Comparison of ENCODE assay signal across 27 cellular contexts in the genomic region with DNA sequence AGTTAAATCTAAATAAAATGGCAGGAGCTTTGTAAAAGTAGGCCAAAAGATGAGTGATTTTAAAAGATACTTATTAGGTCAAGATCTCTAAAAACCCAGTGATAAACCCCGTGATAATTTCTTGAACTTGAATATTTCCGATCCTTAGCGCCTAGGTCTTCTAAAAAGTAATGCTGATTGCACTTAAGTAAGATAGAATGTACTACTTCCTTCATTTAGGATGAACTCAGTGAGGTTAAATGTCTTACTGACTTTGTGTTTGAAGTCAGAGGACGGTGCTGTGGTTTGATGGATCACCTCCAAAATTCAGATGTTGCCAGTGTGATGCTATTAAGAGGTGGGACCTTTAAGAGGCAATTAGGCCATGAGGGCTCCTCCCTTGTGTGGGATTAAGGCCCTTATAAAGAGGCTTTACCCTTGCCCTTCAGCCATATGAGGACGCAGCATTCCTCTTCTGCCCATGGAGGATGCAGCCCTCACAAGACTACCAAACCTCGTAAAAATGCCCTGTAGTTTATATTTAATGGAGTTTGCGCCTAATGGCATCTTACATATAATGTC.
"Had no signal": no experiment of that assay in that cellular context is flagged by ENCODE, and none has a peak within 500 bp of the region (broad histone marks: within the 10 kb centered on the region; RNA-seq: fewer than 3 reads in every experiment).

No MANE protein-coding gene starts in this region.

- H3K36me3 ChIP-seq: neural progenitor cell, right lobe of liver, suprapubic skin, vagina had no signal

- H3K27ac ChIP-seq: body of pancreas, left ventricle myocardium inferior, neural progenitor cell, right lobe of liver, skin epidermis, suprapubic skin, vagina had no signal

- H3K27ac Mint-ChIP-seq: activated CD4-positive, alpha-beta T cell treated with anti-CD3 and anti-CD28 coated beads, Interleukin-2, amount 10 ng/mL, durations not matched to agents 24 days and 14 days; activated CD8-positive, alpha-beta memory T cell treated with anti-CD3 and anti-CD28 coated beads, Interleukin-2, amount 10 ng/mL, durations not matched to agents 7 days and 5 days; activated CD8-positive, alpha-beta T cell treated with anti-CD3 and anti-CD28 coated beads for 36 hours; activated naive CD8-positive, alpha-beta T cell treated with anti-CD3 and anti-CD28 coated beads, Interleukin-2, amount 50 U/mL, for 24 hours; activated T-helper 1 cell treated with anti-CD3 and anti-CD28 coated beads, Interleukin-12 subunit alpha, Interleukin-12 subunit beta, Interleukin-2, Interleukin-4 antibody, amounts not matched to agents 30 ng/mL and 10 ng/mL and 1 ng/mL, durations not matched to agents 14 hours and 24 hours and 36 hours; mesothelial cell of epicardium; naive thymus-derived CD8-positive, alpha-beta T cell; neural progenitor cell; stimulated activated effector memory CD8-positive, alpha-beta T cell treated with anti-CD3 and anti-CD28 coated beads, Interleukin-12 subunit alpha, Interleukin-12 subunit beta, amount 100 ng/mL, for 72 hours; stimulated activated naive CD8-positive, alpha-beta T cell treated with anti-CD3 and anti-CD28 coated beads, Interleukin-15, amount 100 ng/mL, for 72 hours; type B pancreatic cell had no signal

- H3K9me3 ChIP-seq: body of pancreas, left ventricle myocardium inferior, right lobe of liver, suprapubic skin, vagina had no signal

- H3K36me3 Mint-ChIP-seq: activated CD8-positive, alpha-beta memory T cell treated with anti-CD3 and anti-CD28 coated beads, Interleukin-2, amount 10 ng/mL, durations not matched to agents 7 days and 5 days; naive thymus-derived CD8-positive, alpha-beta T cell; stimulated activated effector memory CD8-positive, alpha-beta T cell treated with anti-CD3 and anti-CD28 coated beads, Interleukin-12 subunit alpha, Interleukin-12 subunit beta, amount 100 ng/mL, for 72 hours had no signal

- H3K27me3 ChIP-seq: body of pancreas, neural progenitor cell, right lobe of liver, suprapubic skin, vagina had no signal

- H3K4me3 Mint-ChIP-seq: activated CD4-positive, alpha-beta T cell treated with anti-CD3 and anti-CD28 coated beads, Interleukin-2, amount 10 ng/mL, durations not matched to agents 24 days and 14 days; activated CD8-positive, alpha-beta memory T cell treated with anti-CD3 and anti-CD28 coated beads, Interleukin-2, amount 10 ng/mL, durations not matched to agents 7 days and 5 days; activated CD8-positive, alpha-beta T cell treated with anti-CD3 and anti-CD28 coated beads for 36 hours; activated naive CD8-positive, alpha-beta T cell treated with anti-CD3 and anti-CD28 coated beads, Interleukin-2, amount 50 U/mL, for 24 hours; activated T-helper 1 cell treated with anti-CD3 and anti-CD28 coated beads, Interleukin-12 subunit alpha, Interleukin-12 subunit beta, Interleukin-2, Interleukin-4 antibody, amounts not matched to agents 30 ng/mL and 10 ng/mL and 1 ng/mL, durations not matched to agents 14 hours and 24 hours and 36 hours; mesothelial cell of epicardium; naive thymus-derived CD8-positive, alpha-beta T cell; neural progenitor cell; stimulated activated effector memory CD8-positive, alpha-beta T cell treated with anti-CD3 and anti-CD28 coated beads, Interleukin-12 subunit alpha, Interleukin-12 subunit beta, amount 100 ng/mL, for 72 hours; stimulated activated naive CD8-positive, alpha-beta T cell treated with anti-CD3 and anti-CD28 coated beads, Interleukin-15, amount 100 ng/mL, for 72 hours; type B pancreatic cell had no signal

- H3K4me2 ChIP-seq: neural progenitor cell had no signal

- H3K4me3 ChIP-seq: body of pancreas, left ventricle myocardium inferior, neural progenitor cell, right lobe of liver, skin epidermis, suprapubic skin, vagina had no signal

- H3K9ac ChIP-seq: neural progenitor cell had no signal

- H3K27me3 Mint-ChIP-seq: type B pancreatic cell had no signal

- H3K9me3 Mint-ChIP-seq: activated CD4-positive, alpha-beta T cell treated with anti-CD3 and anti-CD28 coated beads, Interleukin-2, amount 10 ng/mL, durations not matched to agents 24 days and 14 days; activated CD8-positive, alpha-beta T cell treated with anti-CD3 and anti-CD28 coated beads for 36 hours; activated naive CD8-positive, alpha-beta T cell treated with anti-CD3 and anti-CD28 coated beads, Interleukin-2, amount 50 U/mL, for 24 hours; activated T-helper 1 cell treated with anti-CD3 and anti-CD28 coated beads, Interleukin-12 subunit alpha, Interleukin-12 subunit beta, Interleukin-2, Interleukin-4 antibody, amounts not matched to agents 30 ng/mL and 10 ng/mL and 1 ng/mL, durations not matched to agents 14 hours and 24 hours and 36 hours; mesothelial cell of epicardium; naive thymus-derived CD8-positive, alpha-beta T cell; neural progenitor cell; stimulated activated effector memory CD8-positive, alpha-beta T cell treated with anti-CD3 and anti-CD28 coated beads, Interleukin-12 subunit alpha, Interleukin-12 subunit beta, amount 100 ng/mL, for 72 hours; stimulated activated naive CD8-positive, alpha-beta T cell treated with anti-CD3 and anti-CD28 coated beads, Interleukin-15, amount 100 ng/mL, for 72 hours; type B pancreatic cell had no signal

- ATAC-seq: activated CD8-positive, alpha-beta memory T cell treated with anti-CD3 and anti-CD28 coated beads, Interleukin-2, amount 10 ng/mL, durations not matched to agents 7 days and 5 days; activated CD8-positive, alpha-beta T cell treated with anti-CD3 and anti-CD28 coated beads for 36 hours; activated naive CD8-positive, alpha-beta T cell treated with anti-CD3 and anti-CD28 coated beads, Interleukin-2, amount 50 U/mL, for 24 hours; body of pancreas; esophagus mucosa; naive thymus-derived CD8-positive, alpha-beta T cell; right lobe of liver; stimulated activated effector memory CD8-positive, alpha-beta T cell treated with anti-CD3 and anti-CD28 coated beads, Interleukin-12 subunit alpha, Interleukin-12 subunit beta, amount 100 ng/mL, for 72 hours; stimulated activated naive CD8-positive, alpha-beta T cell treated with anti-CD3 and anti-CD28 coated beads, Interleukin-15, amount 100 ng/mL, for 72 hours had no signal

- DNase-seq: activated CD4-positive, alpha-beta T cell treated with anti-CD3 and anti-CD28 coated beads, Interleukin-2, amount 10 ng/mL, durations not matched to agents 24 days and 14 days; activated CD8-positive, alpha-beta memory T cell treated with anti-CD3 and anti-CD28 coated beads, Interleukin-2, amount 10 ng/mL, durations not matched to agents 7 days and 5 days; activated CD8-positive, alpha-beta T cell treated with anti-CD3 and anti-CD28 coated beads for 36 hours; activated gamma-delta T cell; activated naive CD4-positive, alpha-beta T cell treated with anti-CD3 and anti-CD28 coated beads, Interleukin-2, amount 50 U/mL, for 16 hours; activated naive CD8-positive, alpha-beta T cell treated with anti-CD3 and anti-CD28 coated beads, Interleukin-2, amount 50 U/mL, for 24 hours; activated T-cell treated with anti-CD3 and anti-CD28 coated beads for 4 hours; body of pancreas; caudate nucleus; effector memory CD4-positive, alpha-beta T cell; hippocampal formation; left ventricle myocardium inferior; naive thymus-derived CD8-positive, alpha-beta T cell; posterior cingulate gyrus; right lobe of liver; stimulated activated CD4-positive, alpha-beta T cell treated with anti-CD3 and anti-CD28 coated beads, Interleukin-1b, Interleukin-23, amount 100 ng/mL, for 48 hours; stimulated activated naive CD8-positive, alpha-beta T cell treated with anti-CD3 and anti-CD28 coated beads, Interleukin-15, amount 100 ng/mL, for 72 hours; T1000 had no signal

- H2AFZ ChIP-seq: neural progenitor cell had no signal
